Comparison of ENCODE assay signal across 1 cellular context in the genomic region with DNA sequence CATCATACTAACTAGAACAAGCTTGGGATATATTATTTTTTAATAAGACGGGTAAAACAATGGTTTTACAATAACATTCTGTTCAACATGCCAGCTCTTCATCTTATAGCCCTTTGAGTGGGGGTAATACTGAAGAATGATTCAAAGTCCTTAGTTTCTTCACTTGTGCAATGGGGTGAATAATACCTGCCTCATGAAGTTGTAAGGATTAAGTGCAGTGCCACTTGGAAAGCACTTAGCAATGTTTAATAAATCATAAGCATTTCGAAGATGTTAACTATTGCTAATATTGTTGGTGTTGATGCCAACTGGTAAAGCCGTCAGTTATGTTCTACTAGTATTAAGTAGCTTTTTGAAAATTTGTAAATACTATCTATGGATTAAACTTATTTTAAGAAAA.
TF ChIP-seq lines count a peak whose summit lies in the region.

No MANE protein-coding gene starts in this region.

TF ChIP-seq in endothelial cell of umbilical vein, 7 proteins besides CTCF, POLR2A, EP300 and RAD21:
- TF ChIP-seq GATA2 (IDR thresholded peaks at IDR 0.05; ENCODE audit: insufficient read depth, insufficient read length, low read depth, low read length) (no peak), JUN (IDR thresholded peaks at IDR 0.05; ENCODE audit: borderline replicate concordance, insufficient read depth, insufficient read length, low read depth) (no peak), MYC (IDR thresholded peaks at IDR 0.05; ENCODE audit: low read depth, low read length) (no peak), EZH2 (IDR thresholded peaks at IDR 0.05; ENCODE audit: borderline replicate concordance, low read depth, low read length, severe bottlenecking) (no peak)
- TF ChIP-seq, protein P1, sequence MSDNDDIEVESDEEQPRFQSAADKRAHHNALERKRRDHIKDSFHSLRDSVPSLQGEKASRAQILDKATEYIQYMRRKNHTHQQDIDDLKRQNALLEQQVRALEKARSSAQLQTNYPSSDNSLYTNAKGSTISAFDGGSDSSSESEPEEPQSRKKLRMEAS (IDR thresholded peaks at IDR 0.05; ENCODE audit: insufficient read depth, insufficient read length): no peak
